ENCODE assay signal across 19 cellular contexts in genomic region chr3:14200841-14201240, GRCh38. TPM values are rescaled to one million over a fixed set of nuclear protein-coding genes. Genes with fewer than 3 reads are reported as not detected.
A peak's percentile ranks its signal among the peaks of the same experiment; 100 is the strongest.
DNase-seq lines count a peak whose midpoint lies in the region; ATAC-seq, FAIRE-seq and TF ChIP-seq lines count a peak whose summit lies in the region.
"Had no signal": no experiment of that assay in that cellular context is flagged by ENCODE, and none has a peak within 500 bp of the region (broad histone marks: within the 10 kb centered on the region; RNA-seq: fewer than 3 reads in every experiment).

No MANE protein-coding gene starts in this region.

- H3K79me2 ChIP-seq in mammary epithelial cell (ENCODE audit: insufficient read depth, low read length) (peaks cover 16% of the 10 kb centered on the region), neural progenitor cell (ENCODE audit: low read depth) (peaks cover 5% of the 10 kb centered on the region)

- no peak overlapping the region for H3K4me2 ChIP-seq in mammary epithelial cell (ENCODE audit: insufficient read depth, low read depth, low read length)
- H3K4me2 ChIP-seq in neural progenitor cell = no peak overlapping the region
- H3K4me2 ChIP-seq: BLaER1 treated with 17β-estradiol and CSF1 and Interleukin-3, amounts not matched to agents 10 nM and 100 nM had no signal

- BruUV-seq in mammary epithelial cell (replicated peaks; lab: Mats Ljungman, UMichigan) = no TSS peak

- TF ChIP-seq CTCF in mammary epithelial cell (conservative IDR thresholded peaks at IDR 0.05 in 1 of 2, IDR thresholded peaks at IDR 0.05 in 1 of 2; ENCODE audit: extremely low read depth in 1 of 2, insufficient read depth in 1 of 2, low read depth in 1 of 2, low read length in 2 of 2) (no peak), foreskin fibroblast (IDR thresholded peaks at IDR 0.05; ENCODE audit: low read depth, low read length) (no peak), neural progenitor cell (IDR thresholded peaks at IDR 0.05) (no peak), lower lobe of right lung (IDR thresholded peaks at IDR 0.05) (no peak)

- no peak overlapping the region for H2AFZ ChIP-seq in mammary epithelial cell (ENCODE audit: low read depth, low read length)
- H2AFZ ChIP-seq in neural progenitor cell (replicated peaks) = no peak overlapping the region
- H2AFZ ChIP-seq: GM23248 had no signal

- H3K9me3 Mint-ChIP-seq in neural progenitor cell = no peaks in the 10 kb centered on the region

- H3K27ac Mint-ChIP-seq in neural progenitor cell = peak overlapping the region; percentile 87

- no peak for FAIRE-seq in H54 (lab: Jason Lieb, UNC)
- FAIRE-seq: GM18507, RCC 7860 had no signal

- in situ Hi-C loops in mammary epithelial cell (cut with MboI; ENCODE audit: low sequenced_read_pairs in 2 of 2) = loop anchor here (5.0 to 10.0 kb wide), 2 partner anchors 261 to 264 kb away; no protein-coding TSS in a partner anchor

- TF ChIP-seq POLR2A in H54 (IDR thresholded peaks at IDR 0.05; ENCODE audit: low read depth, low read length) = no peak

- dilution Hi-C loops in mammary epithelial cell (cut with HindIII; ENCODE audit: low sequenced_read_pairs) = no loop called here

- peak overlapping the region; percentile 80 for H3K27ac ChIP-seq in mammary epithelial cell (ENCODE audit: insufficient read depth, low read depth, low read length)
- H3K27ac ChIP-seq in neural progenitor cell = no peak overlapping the region
- H3K27ac ChIP-seq in lower lobe of right lung = no peak overlapping the region
- H3K27ac ChIP-seq: BLaER1 treated with 17β-estradiol and CSF1 and Interleukin-3, amounts not matched to agents 10 nM and 100 nM; GM23248 had no signal

- H3K4me1 ChIP-seq in mammary epithelial cell (ENCODE audit: insufficient read depth, low read length) (peaks cover 51% of the 10 kb centered on the region), neural progenitor cell (no peaks in the 10 kb centered on the region), lower lobe of right lung (peaks cover 38% of the 10 kb centered on the region)

- no peaks in the 10 kb centered on the region for H3F3A ChIP-seq in neural progenitor cell (ENCODE audit: low read depth)

- H3K4me3 ChIP-seq in mammary epithelial cell (replicated peaks in 1 of 3; ENCODE audit: insufficient read depth in 1 of 3, low read depth in 2 of 3, low read length in 3 of 3) = no peak overlapping the region
- no peak overlapping the region for H3K4me3 ChIP-seq in foreskin fibroblast (ENCODE audit: low read depth in 1 of 2, low read length in 2 of 2)
- H3K4me3 ChIP-seq in neural progenitor cell = no peak overlapping the region
- H3K4me3 ChIP-seq in lower lobe of right lung = no peak overlapping the region
- H3K4me3 ChIP-seq: BLaER1 treated with 17β-estradiol and CSF1 and Interleukin-3, amounts not matched to agents 10 nM and 100 nM; GM23248 had no signal

- H3K27me3 ChIP-seq in mammary epithelial cell (ENCODE audit: insufficient read depth, low read length) = no peaks in the 10 kb centered on the region
- no peaks in the 10 kb centered on the region for H3K27me3 ChIP-seq in neural progenitor cell
- no peaks in the 10 kb centered on the region for H3K27me3 ChIP-seq in lower lobe of right lung (ENCODE audit: low read depth)
- H3K27me3 ChIP-seq: BLaER1 treated with 17β-estradiol and CSF1 and Interleukin-3, amounts not matched to agents 10 nM and 100 nM had no signal

- peak; percentile 47 for DNase-seq in EH (ENCODE audit: low read depth)
- DNase-seq in mammary epithelial cell = peak; percentile 48
- DNase-seq in foreskin fibroblast = peak; percentile 45 to 70
- DNase-seq in neural progenitor cell (ENCODE audit: low spot score) = no peak
- DNase-seq in NK-92 (lab: John Stamatoyannopoulos, UW; ENCODE audit: unreplicated experiment) = no peak
- DNase-seq in H54 (ENCODE audit: insufficient read length, low spot score) = no peak
- no peak for DNase-seq in lower lobe of right lung
- no peak for DNase-seq in occipital lobe (lab: John Stamatoyannopoulos, UW)
- DNase-seq: DMS 273 treated with DMSO at 0.1 percent for 48 hours, GM23248, KG1, MM.1S, NCI-H1930, NCI-H2171, NCI-H82, SIG-M5 had no signal

- intact Hi-C loops in mammary epithelial cell (cut with micrococcal nuclease) (no loop called here), lower lobe of right lung (cut with DNase I) (no loop called here)

- H3K9me3 ChIP-seq in mammary epithelial cell (replicated peaks; ENCODE audit: insufficient read depth, low read length) = no peaks in the 10 kb centered on the region
- no peaks in the 10 kb centered on the region for H3K9me3 ChIP-seq in neural progenitor cell (ENCODE audit: low read depth)
- no peaks in the 10 kb centered on the region for H3K9me3 ChIP-seq in lower lobe of right lung
- H3K9me3 ChIP-seq: BLaER1 treated with 17β-estradiol and CSF1 and Interleukin-3, amounts not matched to agents 10 nM and 100 nM had no signal

- H3K36me3 ChIP-seq in mammary epithelial cell (ENCODE audit: insufficient read depth, low read length) (no peaks in the 10 kb centered on the region), neural progenitor cell (no peaks in the 10 kb centered on the region), lower lobe of right lung (peaks cover 36% of the 10 kb centered on the region)

- no peak overlapping the region for H3K9ac ChIP-seq in mammary epithelial cell (ENCODE audit: insufficient read depth, low read length)
- no peak overlapping the region for H3K9ac ChIP-seq in neural progenitor cell
- H3K9ac ChIP-seq: GM23248 had no signal

- H3K27me3 Mint-ChIP-seq in neural progenitor cell (ENCODE audit: insufficient read depth, low read depth) = no peaks in the 10 kb centered on the region

- peaks cover 7% of the 10 kb centered on the region for H3K36me3 Mint-ChIP-seq in neural progenitor cell

- CTCF ChIA-PET in mammary epithelial cell (lab: Charles Lee; ENCODE audit: low non-redundant PET) = no interaction called here

- no peaks in the 10 kb centered on the region for H4K20me1 ChIP-seq in mammary epithelial cell (ENCODE audit: insufficient read depth, low read length)
- no peaks in the 10 kb centered on the region for H4K20me1 ChIP-seq in neural progenitor cell (ENCODE audit: low read depth)

- H3K4me1 Mint-ChIP-seq in neural progenitor cell = no peaks in the 10 kb centered on the region

- no peak for ATAC-seq in lower lobe of right lung

- 71% methylated on average over 4 of the region's 4 CpGs for WGBS in mammary epithelial cell (ENCODE audit: low coverage, missing lambda C conversion rate)

- no peak overlapping the region for H3K4me3 Mint-ChIP-seq in neural progenitor cell

RNA-seq across cellular contexts. Expression of gene LSM3, which starts 22.2 kb away (rescaled TPM):
- total RNA-seq in mammary epithelial cell (10 to 100 TPM in 1 of 2 donors, 1 to 10 TPM in 1; 5.0 to 11.7 TPM), neural progenitor cell (ENCODE audit: low replicate concordance) (20.9 and 36.2 TPM in 2 replicates), lower lobe of right lung (9.5 TPM), occipital lobe (11.1 TPM)
- polyA plus RNA-seq in mammary epithelial cell = 7.7 TPM
- 0.31 TPM for polyA minus RNA-seq in mammary epithelial cell

RNA-seq across cellular contexts. Expression of gene XPC, which starts 22.4 kb away (rescaled TPM):
- total RNA-seq in mammary epithelial cell = 10 to 100 TPM; 42.5 to 68.2 TPM
- 19.4 TPM for polyA plus RNA-seq in mammary epithelial cell
- 47.5 TPM for polyA minus RNA-seq in mammary epithelial cell
- 33.4 and 44.1 TPM in 2 replicates for total RNA-seq in neural progenitor cell (ENCODE audit: low replicate concordance)
- total RNA-seq in lower lobe of right lung = 31.8 TPM
- total RNA-seq in occipital lobe = 10.6 TPM

Comparison
In these comparisons a context has a peak if more than half of its experiments do, and no peak if none do; other contexts are left out.
1. DNase-seq: peak in EH (single experiment), mammary epithelial cell (single experiment) and foreskin fibroblast (2 of 2); none in neural progenitor cell (single experiment), NK-92 (single experiment), H54 (single experiment), lower lobe of right lung (single experiment) and occipital lobe (single experiment).